Comparison of ENCODE assay signal across 9 cellular contexts in the genomic region with DNA sequence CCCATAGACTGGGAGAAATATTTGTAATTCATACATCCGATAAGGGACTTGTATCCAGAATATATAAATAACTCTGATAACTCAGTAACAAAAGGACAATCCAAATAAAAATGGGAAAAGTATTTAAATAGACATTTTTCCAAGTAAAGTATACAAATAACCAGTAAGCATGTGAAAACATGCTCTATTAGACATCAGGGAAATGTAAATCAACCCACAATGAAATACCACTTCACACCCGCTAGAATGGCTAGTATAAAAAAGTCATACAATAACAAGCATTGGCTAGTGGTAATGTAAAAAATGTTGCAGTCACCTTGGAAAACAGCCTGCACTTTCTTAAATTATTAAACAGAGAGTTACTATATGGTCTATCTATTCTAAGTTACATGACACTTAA.
"Had no signal": no experiment of that assay in that cellular context is flagged by ENCODE, and none has a peak within 500 bp of the region (broad histone marks: within the 10 kb centered on the region; RNA-seq: fewer than 3 reads in every experiment).

No MANE protein-coding gene starts in this region.

- H3K4me3 ChIP-seq: GM23248, HAP-1 had no signal

- H3K27ac ChIP-seq: GM23248, HL-60 had no signal

- H3K9ac ChIP-seq: GM23248 had no signal

- H3K36me3 ChIP-seq: HAP-1 had no signal

- ATAC-seq: HCT116, HepG2 had no signal

- H2AFZ ChIP-seq: GM23248 had no signal

- H3K4me1 ChIP-seq: HAP-1 had no signal

- DNase-seq: GM23248, GOT3, H7, HFFc6, KBM-7 had no signal

- H3K9me3 ChIP-seq: HAP-1 had no signal
